Comparison of ENCODE assay signal across 9 cellular contexts in genomic region chr7:157502701-157503111, GRCh38.
DNase-seq lines count a peak whose midpoint lies in the region; TF ChIP-seq lines count a peak whose summit lies in the region.
"Had no signal": no experiment of that assay in that cellular context is flagged by ENCODE, and none has a peak within 500 bp of the region (broad histone marks: within the 10 kb centered on the region; RNA-seq: fewer than 3 reads in every experiment).

No MANE protein-coding gene starts in this region.

- peak overlapping the region; percentile 48 for H3K18ac ChIP-seq in neuronal stem cell (ENCODE audit: low read length)

- no peak overlapping the region for H2BK5ac ChIP-seq in neuronal stem cell (ENCODE audit: low read length)

- H2BK15ac ChIP-seq in neuronal stem cell (ENCODE audit: low read length): no peak overlapping the region

- no peak overlapping the region for H2BK120ac ChIP-seq in neuronal stem cell (ENCODE audit: low read depth, low read length)

- H3K4ac ChIP-seq in neuronal stem cell (ENCODE audit: low read length): no peak overlapping the region

- H3K36me3 ChIP-seq in neuronal stem cell (replicated peaks in 1 of 2; ENCODE audit: control insufficient read depth in 2 of 2, insufficient read depth in 2 of 2, low read length in 2 of 2) (no peaks in the 10 kb centered on the region), PC-9 (ENCODE audit: low read depth) (no peaks in the 10 kb centered on the region), SJCRH30 (no peaks in the 10 kb centered on the region), HAP-1 (replicated peaks) (no peaks in the 10 kb centered on the region)

- no peak for TF ChIP-seq CTCF in PC-9 (conservative IDR thresholded peaks at IDR 0.05)

- H3K27ac ChIP-seq in neuronal stem cell (replicated peaks; ENCODE audit: low read length) (no peak overlapping the region), PC-9 (no peak overlapping the region), SJCRH30 (no peak overlapping the region)
- H3K27ac ChIP-seq: epithelial cell of prostate had no signal

- no peak overlapping the region for H3K14ac ChIP-seq in neuronal stem cell (ENCODE audit: low read length)

- H2AFZ ChIP-seq in neuronal stem cell (ENCODE audit: low read length): no peak overlapping the region
- H2AFZ ChIP-seq in PC-9: no peak overlapping the region

- BruUV-seq in PC-9 (replicated peaks; lab: Mats Ljungman, UMichigan): no TSS peak

- H2BK12ac ChIP-seq in neuronal stem cell (ENCODE audit: low read length): peak overlapping the region; percentile 59

- no peak overlapping the region for H3K9ac ChIP-seq in neuronal stem cell (ENCODE audit: low read depth, low read length, poor library complexity)

- no peaks in the 10 kb centered on the region for H3F3A ChIP-seq in PC-9 (ENCODE audit: insufficient read depth, low read depth)

- H3K79me2 ChIP-seq in PC-9 (ENCODE audit: low read depth): no peaks in the 10 kb centered on the region

- peaks cover 4 to 19% of the 10 kb centered on the region in 2 donors for H3K4me1 ChIP-seq in neuronal stem cell (ENCODE audit: control insufficient read depth in 2 of 2, insufficient read depth in 1 of 2, low read depth in 1 of 2, low read length in 2 of 2)
- H3K4me1 ChIP-seq in PC-9 (replicated peaks; ENCODE audit: insufficient read depth): no peaks in the 10 kb centered on the region
- H3K4me1 ChIP-seq in SJCRH30: no peaks in the 10 kb centered on the region
- no peaks in the 10 kb centered on the region for H3K4me1 ChIP-seq in HAP-1

- H3K27me3 ChIP-seq in neuronal stem cell (ENCODE audit: control insufficient read depth in 3 of 3, insufficient read depth in 3 of 3, low read depth in 1 of 3, low read length in 3 of 3): no peaks in the 10 kb centered on the region
- peaks cover 97% of the 10 kb centered on the region for H3K27me3 ChIP-seq in PC-9 (ENCODE audit: insufficient read depth, low read depth)
- H3K27me3 ChIP-seq in SJCRH30: peaks cover 5% of the 10 kb centered on the region; the same call in 1 of the 2 replicates
- H3K27me3 ChIP-seq in HAP-1 (ENCODE audit: low read depth): no peaks in the 10 kb centered on the region

- H3K4me3 ChIP-seq in neuronal stem cell (ENCODE audit: low read length in 2 of 2) (no peak overlapping the region), PC-9 (no peak overlapping the region), SJCRH30 (no peak overlapping the region), HAP-1 (no peak overlapping the region)

- no peak overlapping the region for H4K8ac ChIP-seq in neuronal stem cell (ENCODE audit: low read depth, low read length)

- in situ Hi-C loops in HAP-1 (cut with MboI; ENCODE audit: low sequenced_read_pairs): no loop called here

- intact Hi-C loops in PC-9 (cut with micrococcal nuclease; ENCODE audit: unreplicated experiment): no loop called here

- CTCF ChIA-PET in PC-9 (lab: Charles Lee): no interaction called here

- H3K9me3 ChIP-seq in neuronal stem cell (replicated peaks in 1 of 2; ENCODE audit: control insufficient read depth in 2 of 2, insufficient read depth in 1 of 2, low read depth in 1 of 2, low read length in 2 of 2) (peaks cover 8 to 39% of the 10 kb centered on the region in 2 donors), PC-9 (ENCODE audit: insufficient read depth, low read depth) (no peaks in the 10 kb centered on the region), SJCRH30 (replicated peaks) (no peaks in the 10 kb centered on the region), HAP-1 (no peaks in the 10 kb centered on the region)

- no peaks in the 10 kb centered on the region for H3K79me1 ChIP-seq in neuronal stem cell (ENCODE audit: low read depth, low read length)

- H4K91ac ChIP-seq in neuronal stem cell (ENCODE audit: low read depth, low read length, poor library complexity): no peak overlapping the region

- no peaks in the 10 kb centered on the region for H4K20me1 ChIP-seq in PC-9 (ENCODE audit: insufficient read depth)

- DNase-seq in CD1c-positive myeloid dendritic cell (ENCODE audit: extremely low spot score) (peak; percentile 63), RPMI7951 (ENCODE audit: low read depth) (peak; percentile 72), neuronal stem cell (ENCODE audit: low spot score) (no peak), PC-9 (no peak), SJCRH30 (no peak), COR-L47 (lab: John Stamatoyannopoulos, UW) (no peak), HAP-1 (ENCODE audit: low spot score in 2 of 2) (no peak)
- peak; percentile 56 for DNase-seq in activated naive CD4-positive, alpha-beta T cell treated with anti-CD3 and anti-CD28 coated beads, Interleukin-2, amount 50 U/mL, for 16 hours

- no peaks in the 10 kb centered on the region for H3K9me2 ChIP-seq in PC-9 (ENCODE audit: insufficient read depth)

- H3K4me2 ChIP-seq in neuronal stem cell (ENCODE audit: insufficient read depth, low read length, poor library complexity, severe bottlenecking) (no peak overlapping the region), PC-9 (no peak overlapping the region)

- WGBS in neuronal stem cell (ENCODE audit: extremely low coverage in 2 of 2, insufficient read length in 2 of 2, insufficient replicate concordance in 1 of 2), 2 donors: no CpG with 5 or more reads among the region's 12 CpGs

- H3K23ac ChIP-seq in neuronal stem cell (ENCODE audit: low read depth, low read length, poor library complexity): no peak overlapping the region

- H2AK5ac ChIP-seq in neuronal stem cell (ENCODE audit: low read depth, low read length): no peak overlapping the region

- POLR2A ChIA-PET in PC-9 (lab: Charles Lee; ENCODE audit: unreplicated experiment): no interaction called here

Comparison
In these comparisons a context has a peak if more than half of its experiments do, and no peak if none do; other contexts are left out.
1. DNase-seq: peak in CD1c-positive myeloid dendritic cell (single experiment), RPMI7951 (single experiment) and activated naive CD4-positive, alpha-beta T cell treated with anti-CD3 and anti-CD28 coated beads, Interleukin-2, amount 50 U/mL, for 16 hours (single experiment); none in neuronal stem cell (single experiment), PC-9 (0 of 2), SJCRH30 (0 of 2), COR-L47 (single experiment) and HAP-1 (0 of 2).